In genomic region chr3:71658131-71658530, GRCh38 we compare ENCODE assay signal across 11 cellular contexts.
DNase-seq lines count a peak whose midpoint lies in the region; FAIRE-seq and TF ChIP-seq lines count a peak whose summit lies in the region.
"Had no signal": no experiment of that assay in that cellular context is flagged by ENCODE, and none has a peak within 500 bp of the region (broad histone marks: within the 10 kb centered on the region; RNA-seq: fewer than 3 reads in every experiment).

No MANE protein-coding gene starts in this region.

- no peaks in the 10 kb centered on the region for H3K9me2 ChIP-seq in PC-9 (ENCODE audit: insufficient read depth)

- H2AFZ ChIP-seq in PC-9: no peak overlapping the region

- H3K9me3 Mint-ChIP-seq in Calu3 (ENCODE audit: low read depth, unreplicated experiment): no peaks in the 10 kb centered on the region
- H3K9me3 Mint-ChIP-seq: type B pancreatic cell had no signal

- no peaks in the 10 kb centered on the region for H3K4me1 ChIP-seq in PC-9 (replicated peaks; ENCODE audit: insufficient read depth)

- peaks cover 48% of the 10 kb centered on the region for H3K27me3 ChIP-seq in PC-9 (ENCODE audit: insufficient read depth, low read depth)

- POLR2A ChIA-PET in PC-9 (lab: Charles Lee; ENCODE audit: unreplicated experiment): no interaction called here

- CTCF ChIA-PET in Calu3 (lab: Charles Lee) (no interaction called here), PC-9 (lab: Charles Lee) (no interaction called here)

- DNase-seq in Calu3: peak; percentile 45
- peak; percentile 82 for DNase-seq in NCI-H2196 (lab: John Stamatoyannopoulos, UW; ENCODE audit: unreplicated experiment)
- DNase-seq in epithelial cell of proximal tubule (ENCODE audit: low read depth): peak; percentile 64
- peak; percentile 37 for DNase-seq in myocyte (ENCODE audit: low read depth)
- DNase-seq in PC-9: no peak
- no peak for DNase-seq in RCC 7860 (ENCODE audit: low spot score)
- DNase-seq in NCI-H2227 treated with DMSO at 0.1 percent for 48 hours (lab: John Stamatoyannopoulos, UW): no peak
- no peak for DNase-seq in NCI-H526 treated with DMSO at 0.1 percent for 48 hours (lab: John Stamatoyannopoulos, UW)
- DNase-seq: DMS53 had no signal

- no peaks in the 10 kb centered on the region for H3K36me3 Mint-ChIP-seq in Calu3 (ENCODE audit: insufficient read depth, unreplicated experiment)
- H3K36me3 Mint-ChIP-seq: type B pancreatic cell had no signal

- no peak for FAIRE-seq in RCC 7860 (lab: Jason Lieb, UNC)
- FAIRE-seq: colon had no signal

- no peak overlapping the region for H3K4me3 Mint-ChIP-seq in Calu3 (ENCODE audit: low read depth, unreplicated experiment)
- H3K4me3 Mint-ChIP-seq: type B pancreatic cell had no signal

- no peak overlapping the region for H3K4me2 ChIP-seq in PC-9

- H3F3A ChIP-seq in PC-9 (ENCODE audit: insufficient read depth, low read depth): no peaks in the 10 kb centered on the region

- H3K79me2 ChIP-seq in PC-9 (ENCODE audit: low read depth): no peaks in the 10 kb centered on the region

- no peaks in the 10 kb centered on the region for H3K36me3 ChIP-seq in PC-9 (ENCODE audit: low read depth)

- TF ChIP-seq CTCF in Calu3 (IDR thresholded peaks at IDR 0.05; ENCODE audit: unreplicated experiment) (no peak), epithelial cell of proximal tubule (conservative IDR thresholded peaks at IDR 0.05; ENCODE audit: low read depth, low read length) (no peak), PC-9 (conservative IDR thresholded peaks at IDR 0.05) (no peak)

- BruUV-seq in Calu3 (replicated peaks; lab: Mats Ljungman, UMichigan) (no TSS peak), PC-9 (replicated peaks; lab: Mats Ljungman, UMichigan) (no TSS peak)

- no peak overlapping the region for H3K27ac Mint-ChIP-seq in Calu3 (ENCODE audit: unreplicated experiment)
- H3K27ac Mint-ChIP-seq: type B pancreatic cell had no signal

- no peaks in the 10 kb centered on the region for H3K9me3 ChIP-seq in PC-9 (ENCODE audit: insufficient read depth, low read depth)

- no peaks in the 10 kb centered on the region for H4K20me1 ChIP-seq in PC-9 (ENCODE audit: insufficient read depth)

- H3K27ac ChIP-seq in PC-9: no peak overlapping the region

- H3K4me1 Mint-ChIP-seq in Calu3 (ENCODE audit: low read depth, unreplicated experiment): no peaks in the 10 kb centered on the region

- H3K4me3 ChIP-seq in epithelial cell of proximal tubule (ENCODE audit: low read depth, low read length) (no peak overlapping the region), PC-9 (no peak overlapping the region)

- H3K27me3 Mint-ChIP-seq in Calu3 (ENCODE audit: unreplicated experiment): no peaks in the 10 kb centered on the region

- intact Hi-C loops in Calu3 (cut with micrococcal nuclease; ENCODE audit: unreplicated experiment) (no loop called here), PC-9 (cut with micrococcal nuclease; ENCODE audit: unreplicated experiment) (no loop called here)

Comparison
In these comparisons a context has a peak if more than half of its experiments do, and no peak if none do; other contexts are left out.
1. DNase-seq: peak in Calu3 (single experiment), NCI-H2196 (single experiment), epithelial cell of proximal tubule (single experiment) and myocyte (single experiment); none in PC-9 (0 of 2), RCC 7860 (single experiment), NCI-H2227 treated with DMSO at 0.1 percent for 48 hours (single experiment) and NCI-H526 treated with DMSO at 0.1 percent for 48 hours (single experiment).